Comparison of ENCODE assay signal across 14 cellular contexts in the genomic region with DNA sequence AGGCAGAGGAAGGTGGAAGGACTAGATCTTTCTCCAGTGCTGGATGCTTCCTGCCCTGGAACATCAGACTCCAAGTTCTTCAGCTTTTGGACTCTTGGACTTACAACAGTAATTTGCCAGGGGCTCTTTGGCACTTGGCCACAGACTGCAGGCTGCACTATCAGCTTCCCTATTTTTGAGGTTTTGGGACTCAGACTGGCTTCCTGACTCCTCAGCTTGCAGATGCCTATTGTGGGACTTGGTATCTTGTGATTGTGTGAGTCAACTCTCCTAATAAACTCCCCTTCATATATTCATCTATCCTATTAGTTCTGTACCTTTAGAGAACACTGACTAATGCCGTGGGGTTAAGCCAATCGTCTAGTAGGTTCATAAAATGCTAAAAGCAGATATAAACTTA. TPM values are rescaled to one million over a fixed set of nuclear protein-coding genes. Genes with fewer than 3 reads are reported as not detected.
DNase-seq lines count a peak whose midpoint lies in the region; ATAC-seq, FAIRE-seq and TF ChIP-seq lines count a peak whose summit lies in the region.
"Had no signal": no experiment of that assay in that cellular context is flagged by ENCODE, and none has a peak within 500 bp of the region (broad histone marks: within the 10 kb centered on the region; RNA-seq: fewer than 3 reads in every experiment).

No MANE protein-coding gene starts in this region.

- H3K4me1 Mint-ChIP-seq in astrocyte (ENCODE audit: low read depth, unreplicated experiment): peaks cover 14% of the 10 kb centered on the region

- peaks cover 7% of the 10 kb centered on the region for H3K36me3 Mint-ChIP-seq in astrocyte (ENCODE audit: low read depth, unreplicated experiment)

- no peak for FAIRE-seq in astrocyte (lab: Jason Lieb, UNC)
- FAIRE-seq: A204.1 had no signal

- peaks cover 6% of the 10 kb centered on the region for H3K27me3 Mint-ChIP-seq in astrocyte (ENCODE audit: low read depth, unreplicated experiment)

- H3K9ac ChIP-seq in astrocyte (ENCODE audit: low read length): no peak overlapping the region

- H3K27ac ChIP-seq in astrocyte (ENCODE audit: low read depth, low read length) (no peak overlapping the region), upper lobe of right lung (no peak overlapping the region)

- peaks cover 9% of the 10 kb centered on the region for H3K9me3 ChIP-seq in astrocyte (ENCODE audit: insufficient read depth, low read depth, low read length)
- H3K9me3 ChIP-seq in upper lobe of right lung: peaks cover 5% of the 10 kb centered on the region

- H3K27me3 ChIP-seq in astrocyte (ENCODE audit: insufficient read depth, low read length) (peaks cover 5% of the 10 kb centered on the region), upper lobe of right lung (no peaks in the 10 kb centered on the region)

- H3K4me1 ChIP-seq in astrocyte (ENCODE audit: insufficient read depth, low read length) (no peaks in the 10 kb centered on the region), upper lobe of right lung (no peaks in the 10 kb centered on the region)

- no peak overlapping the region for H3K4me2 ChIP-seq in astrocyte (ENCODE audit: low read length)

- ATAC-seq in Right ventricle myocardium superior (ENCODE audit: poor library complexity) (no peak), upper lobe of right lung (peak; percentile 71), GM19467 (IDR thresholded peaks at IDR 0.05; ENCODE audit: unreplicated experiment) (no peak)
- ATAC-seq: stimulated activated naive CD8-positive, alpha-beta T cell treated with anti-CD3 and anti-CD28 coated beads, Interleukin-15, amount 100 ng/mL, for 72 hours had no signal

- H3K9me3 Mint-ChIP-seq in astrocyte (ENCODE audit: unreplicated experiment): peaks cover 20% of the 10 kb centered on the region

- no peaks in the 10 kb centered on the region for H3K79me2 ChIP-seq in astrocyte (ENCODE audit: insufficient read depth, low read length)

- DNase-seq in Right ventricle myocardium superior (peak; percentile 65), cardiac septum (ENCODE audit: low spot score) (no peak), astrocyte (ENCODE audit: low read depth) (peak; percentile 23), kidney tubule cell (ENCODE audit: low spot score) (peak; percentile 24), upper lobe of right lung (peak; percentile 77), COLO829 (ENCODE audit: low spot score) (no peak)
- DNase-seq in activated CD4-positive, CD25-positive, alpha-beta regulatory T cell (lab: John Stamatoyannopoulos, UW): no peak
- DNase-seq: NCI-H1417 treated with DMSO at 0.1 percent for 48 hours; NCI-H748 treated with DMSO at 0.1 percent for 48 hours; stimulated activated naive CD8-positive, alpha-beta T cell treated with anti-CD3 and anti-CD28 coated beads, Interleukin-15, amount 100 ng/mL, for 72 hours had no signal

- H3K4me3 Mint-ChIP-seq in astrocyte (ENCODE audit: unreplicated experiment): no peak overlapping the region
- H3K4me3 Mint-ChIP-seq: neural crest cell; stimulated activated naive CD8-positive, alpha-beta T cell treated with anti-CD3 and anti-CD28 coated beads, Interleukin-15, amount 100 ng/mL, for 72 hours; T-helper 1 cell treated with Interleukin-12 subunit alpha and Interleukin-12 subunit beta and Interleukin-4 antibody, amounts not matched to agents 30 μg/mL and 1 μg/mL, for 36 hours had no signal

- no peak overlapping the region for H2AFZ ChIP-seq in astrocyte (ENCODE audit: low read depth, low read length)

- H3K36me3 ChIP-seq in astrocyte (ENCODE audit: insufficient read depth, low read length) (no peaks in the 10 kb centered on the region), upper lobe of right lung (no peaks in the 10 kb centered on the region)

- no peak overlapping the region for H3K27ac Mint-ChIP-seq in astrocyte (ENCODE audit: unreplicated experiment)
- H3K27ac Mint-ChIP-seq: stimulated activated naive CD8-positive, alpha-beta T cell treated with anti-CD3 and anti-CD28 coated beads, Interleukin-15, amount 100 ng/mL, for 72 hours; T-helper 1 cell treated with Interleukin-12 subunit alpha and Interleukin-12 subunit beta and Interleukin-4 antibody, amounts not matched to agents 30 μg/mL and 1 μg/mL, for 36 hours had no signal

- TF ChIP-seq CTCF in astrocyte (IDR thresholded peaks at IDR 0.05; ENCODE audit: insufficient read depth, low read depth, low read length) (no peak), upper lobe of right lung (IDR thresholded peaks at IDR 0.05) (no peak)

- H4K20me1 ChIP-seq in astrocyte (ENCODE audit: insufficient read depth, low read length): no peaks in the 10 kb centered on the region

- intact Hi-C loops in Right ventricle myocardium superior (cut with DNase I) (no loop called here), cardiac septum (cut with DNase I) (no loop called here), upper lobe of right lung (cut with DNase I) (no loop called here)

- H3K4me3 ChIP-seq in astrocyte (ENCODE audit: insufficient read depth, low read depth, low read length) (no peak overlapping the region), upper lobe of right lung (no peak overlapping the region)

RNA-seq across cellular contexts. Expression of a gene that starts 8.8 kb away (rescaled TPM):
- 1.3 TPM for total RNA-seq in Right ventricle myocardium superior
- total RNA-seq in cardiac septum: 3.2 TPM
- 15.1 and 15.8 TPM in 2 replicates for total RNA-seq in astrocyte
- total RNA-seq in upper lobe of right lung: 31.0 TPM

Comparison
In these comparisons a context has a peak if more than half of its experiments do, and no peak if none do; other contexts are left out.
1. DNase-seq: peak in Right ventricle myocardium superior (single experiment), astrocyte (single experiment), kidney tubule cell (single experiment) and upper lobe of right lung (single experiment); none in cardiac septum (single experiment), COLO829 (single experiment) and activated CD4-positive, CD25-positive, alpha-beta regulatory T cell (0 of 4).